Comparison of ENCODE assay signal across 13 cellular contexts in genomic region chr4:11004818-11005217, GRCh38.
A peak's percentile ranks its signal among the peaks of the same experiment; 100 is the strongest.
DNase-seq lines count a peak whose midpoint lies in the region; ATAC-seq and TF ChIP-seq lines count a peak whose summit lies in the region.
"Had no signal": no experiment of that assay in that cellular context is flagged by ENCODE, and none has a peak within 500 bp of the region (broad histone marks: within the 10 kb centered on the region; RNA-seq: fewer than 3 reads in every experiment).

No MANE protein-coding gene starts in this region.

- H3K4me3 ChIP-seq in GM23338: no peak overlapping the region
- no peak overlapping the region for H3K4me3 ChIP-seq in MM.1S (ENCODE audit: low read length)
- H3K4me3 ChIP-seq in endodermal cell (ENCODE audit: low read length): no peak overlapping the region
- H3K4me3 ChIP-seq: GM12878, K562 had no signal

- no peak overlapping the region for H3K4me2 ChIP-seq in GM23338
- peak overlapping the region; percentile 27; the same call in 1 of the 2 replicates for H3K4me2 ChIP-seq in MM.1S (ENCODE audit: low read depth, low read length)

- H3K4me1 Mint-ChIP-seq in GM23338 (no peaks in the 10 kb centered on the region; the same call in 1 of the 3 replicates), endodermal cell (peaks cover 34% of the 10 kb centered on the region)
- H3K4me1 Mint-ChIP-seq: CD14-positive monocyte had no signal

- H3K27me3 Mint-ChIP-seq in GM23338 (ENCODE audit: insufficient read depth, low read depth, poor library complexity) (peaks cover 2% of the 10 kb centered on the region), endodermal cell (ENCODE audit: insufficient read depth) (no peaks in the 10 kb centered on the region)

- H3F3A ChIP-seq in GM23338 (replicated peaks; ENCODE audit: low read depth) (no peaks in the 10 kb centered on the region), MM.1S (ENCODE audit: insufficient read depth, low read length) (no peaks in the 10 kb centered on the region)

- H3K27me3 ChIP-seq in GM23338 (ENCODE audit: insufficient read depth): no peaks in the 10 kb centered on the region
- H3K27me3 ChIP-seq in MM.1S (replicated peaks; ENCODE audit: insufficient read depth, low read length): no peaks in the 10 kb centered on the region
- no peaks in the 10 kb centered on the region for H3K27me3 ChIP-seq in endodermal cell (ENCODE audit: control insufficient read depth, insufficient read depth, low read length, poor library complexity, severe bottlenecking)

- H3K27ac Mint-ChIP-seq in GM23338 (no peak overlapping the region), endodermal cell (no peak overlapping the region)
- H3K27ac Mint-ChIP-seq: CD14-positive monocyte; CD8-positive, alpha-beta T cell had no signal

- H3K79me2 ChIP-seq in GM23338 (replicated peaks; ENCODE audit: insufficient read depth) (no peaks in the 10 kb centered on the region), MM.1S (ENCODE audit: low read length) (no peaks in the 10 kb centered on the region)

- DNase-seq in GM23338 (ENCODE audit: low spot score) (peak; percentile 48), MM.1S (no peak), endodermal cell (no peak), NOMO-1 (lab: John Stamatoyannopoulos, UW; ENCODE audit: unreplicated experiment in 2 of 2) (no peak), NCI-H69 (lab: John Stamatoyannopoulos, UW) (no peak), caudate nucleus (lab: John Stamatoyannopoulos, UW) (no peak), dedifferentiated amniotic fluid mesenchymal stem cell (ENCODE audit: extremely low spot score) (no peak)
- DNase-seq: Caco-2; CD8-positive, alpha-beta T cell; DND-41 had no signal

- H3K9me3 ChIP-seq in MM.1S (replicated peaks; ENCODE audit: insufficient read depth, low read length): no peaks in the 10 kb centered on the region
- no peaks in the 10 kb centered on the region for H3K9me3 ChIP-seq in endodermal cell (ENCODE audit: control insufficient read depth, low read length)
- H3K9me3 ChIP-seq: Caco-2 had no signal

- ATAC-seq in GM23338: peak; percentile 73
- ATAC-seq: CD8-positive, alpha-beta T cell; GM12878; K562 had no signal

- no peak overlapping the region for H3K4me3 Mint-ChIP-seq in GM23338
- H3K4me3 Mint-ChIP-seq in endodermal cell: no peak overlapping the region
- H3K4me3 Mint-ChIP-seq: CD14-positive monocyte; CD8-positive, alpha-beta T cell had no signal

- H3K9me3 Mint-ChIP-seq in GM23338: no peaks in the 10 kb centered on the region
- peaks cover 3% of the 10 kb centered on the region for H3K9me3 Mint-ChIP-seq in endodermal cell

- H3K4me1 ChIP-seq in GM23338 (ENCODE audit: insufficient read depth): no peaks in the 10 kb centered on the region
- peaks cover 16% of the 10 kb centered on the region for H3K4me1 ChIP-seq in MM.1S (ENCODE audit: low read length)
- peaks cover 4% of the 10 kb centered on the region for H3K4me1 ChIP-seq in endodermal cell (ENCODE audit: control insufficient read depth, insufficient read depth, low read length)
- H3K4me1 ChIP-seq: Caco-2 had no signal

- H3K36me3 Mint-ChIP-seq in GM23338 (ENCODE audit: low read depth) (no peaks in the 10 kb centered on the region), endodermal cell (ENCODE audit: low read depth) (no peaks in the 10 kb centered on the region)
- H3K36me3 Mint-ChIP-seq: CD14-positive monocyte; CD8-positive, alpha-beta T cell had no signal

- H3K36me3 ChIP-seq in GM23338 (ENCODE audit: insufficient read depth) (no peaks in the 10 kb centered on the region), MM.1S (replicated peaks; ENCODE audit: insufficient read depth, low read length) (no peaks in the 10 kb centered on the region), endodermal cell (ENCODE audit: control insufficient read depth, insufficient read depth, low read length) (no peaks in the 10 kb centered on the region)

- WGBS in endodermal cell (ENCODE audit: insufficient coverage in 1 of 2, insufficient read length in 1 of 2), 2 experiments: 88 to 91% methylated on average over 6 of the region's 6 CpGs

- H3K27ac ChIP-seq in GM23338 (ENCODE audit: low read depth) (no peak overlapping the region), MM.1S (ENCODE audit: low read length) (peak overlapping the region; percentile 48; the same call in 1 of the 2 replicates), endodermal cell (ENCODE audit: low read depth, low read length) (no peak overlapping the region), caudate nucleus (ENCODE audit: low read depth, low read length) (no peak overlapping the region)

- TF ChIP-seq CTCF in GM23338 (conservative IDR thresholded peaks at IDR 0.05; ENCODE audit: low read depth in 2 of 2) (peak in 1 of 2 experiments; percentile 39; a peak in 2 of 4 replicates), MM.1S (IDR thresholded peaks at IDR 0.05; ENCODE audit: low read length) (no peak), endodermal cell (conservative IDR thresholded peaks at IDR 0.05) (peak; percentile 36)

- H3K9me2 ChIP-seq in GM23338 (ENCODE audit: insufficient read depth) (no peaks in the 10 kb centered on the region; the same call in 1 of the 2 replicates), MM.1S (replicated peaks; ENCODE audit: insufficient read depth, low read length) (no peaks in the 10 kb centered on the region)

- H2AFZ ChIP-seq in GM23338 (peak overlapping the region; percentile 74; the same call in 1 of the 2 replicates), MM.1S (ENCODE audit: low read length) (peak overlapping the region; percentile 39; the same call in 1 of the 2 replicates)

- H4K20me1 ChIP-seq in GM23338 (replicated peaks; ENCODE audit: insufficient read depth) (no peaks in the 10 kb centered on the region), MM.1S (ENCODE audit: insufficient read depth, low read length) (no peaks in the 10 kb centered on the region)

- H3K9ac ChIP-seq in MM.1S (ENCODE audit: low read length) (no peak overlapping the region), endodermal cell (ENCODE audit: extremely low read depth, low read length, poor library complexity, severe bottlenecking) (no peak overlapping the region)

TF ChIP-seq in GM23338, 12 proteins besides CTCF, POLR2A, EP300 and RAD21 (continues in another document):
- TF ChIP-seq CREB1 (CRISPR knock-in tag; IDR thresholded peaks at IDR 0.05; ENCODE audit: low read depth): no peak
- TF ChIP-seq EZH2phosphoT487 (IDR thresholded peaks at IDR 0.05; ENCODE audit: unreplicated experiment): no peak
- no peak for TF ChIP-seq ZNF114 (CRISPR knock-in tag; IDR thresholded peaks at IDR 0.05)
- no peak for TF ChIP-seq JUNB (IDR thresholded peaks at IDR 0.05; ENCODE audit: unreplicated experiment)
- no peak for TF ChIP-seq NANOG (IDR thresholded peaks at IDR 0.05; ENCODE audit: borderline replicate concordance)
- no peak for TF ChIP-seq EZH2 (IDR thresholded peaks at IDR 0.05; ENCODE audit: low read depth, unreplicated experiment)
- TF ChIP-seq, protein P1, sequence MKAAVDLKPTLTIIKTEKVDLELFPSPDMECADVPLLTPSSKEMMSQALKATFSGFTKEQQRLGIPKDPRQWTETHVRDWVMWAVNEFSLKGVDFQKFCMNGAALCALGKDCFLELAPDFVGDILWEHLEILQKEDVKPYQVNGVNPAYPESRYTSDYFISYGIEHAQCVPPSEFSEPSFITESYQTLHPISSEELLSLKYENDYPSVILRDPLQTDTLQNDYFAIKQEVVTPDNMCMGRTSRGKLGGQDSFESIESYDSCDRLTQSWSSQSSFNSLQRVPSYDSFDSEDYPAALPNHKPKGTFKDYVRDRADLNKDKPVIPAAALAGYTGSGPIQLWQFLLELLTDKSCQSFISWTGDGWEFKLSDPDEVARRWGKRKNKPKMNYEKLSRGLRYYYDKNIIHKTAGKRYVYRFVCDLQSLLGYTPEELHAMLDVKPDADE (IDR thresholded peaks at IDR 0.05): no peak
- TF ChIP-seq, protein P2, sequence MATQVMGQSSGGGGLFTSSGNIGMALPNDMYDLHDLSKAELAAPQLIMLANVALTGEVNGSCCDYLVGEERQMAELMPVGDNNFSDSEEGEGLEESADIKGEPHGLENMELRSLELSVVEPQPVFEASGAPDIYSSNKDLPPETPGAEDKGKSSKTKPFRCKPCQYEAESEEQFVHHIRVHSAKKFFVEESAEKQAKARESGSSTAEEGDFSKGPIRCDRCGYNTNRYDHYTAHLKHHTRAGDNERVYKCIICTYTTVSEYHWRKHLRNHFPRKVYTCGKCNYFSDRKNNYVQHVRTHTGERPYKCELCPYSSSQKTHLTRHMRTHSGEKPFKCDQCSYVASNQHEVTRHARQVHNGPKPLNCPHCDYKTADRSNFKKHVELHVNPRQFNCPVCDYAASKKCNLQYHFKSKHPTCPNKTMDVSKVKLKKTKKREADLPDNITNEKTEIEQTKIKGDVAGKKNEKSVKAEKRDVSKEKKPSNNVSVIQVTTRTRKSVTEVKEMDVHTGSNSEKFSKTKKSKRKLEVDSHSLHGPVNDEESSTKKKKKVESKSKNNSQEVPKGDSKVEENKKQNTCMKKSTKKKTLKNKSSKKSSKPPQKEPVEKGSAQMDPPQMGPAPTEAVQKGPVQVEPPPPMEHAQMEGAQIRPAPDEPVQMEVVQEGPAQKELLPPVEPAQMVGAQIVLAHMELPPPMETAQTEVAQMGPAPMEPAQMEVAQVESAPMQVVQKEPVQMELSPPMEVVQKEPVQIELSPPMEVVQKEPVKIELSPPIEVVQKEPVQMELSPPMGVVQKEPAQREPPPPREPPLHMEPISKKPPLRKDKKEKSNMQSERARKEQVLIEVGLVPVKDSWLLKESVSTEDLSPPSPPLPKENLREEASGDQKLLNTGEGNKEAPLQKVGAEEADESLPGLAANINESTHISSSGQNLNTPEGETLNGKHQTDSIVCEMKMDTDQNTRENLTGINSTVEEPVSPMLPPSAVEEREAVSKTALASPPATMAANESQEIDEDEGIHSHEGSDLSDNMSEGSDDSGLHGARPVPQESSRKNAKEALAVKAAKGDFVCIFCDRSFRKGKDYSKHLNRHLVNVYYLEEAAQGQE (IDR thresholded peaks at IDR 0.05; ENCODE audit: unreplicated experiment): no peak
